ENCODE assay signal across 15 cellular contexts in genomic region chr6:139364982-139365379, GRCh38. TPM values are rescaled to one million over a fixed set of nuclear protein-coding genes. Genes with fewer than 3 reads are reported as not detected.
DNase-seq lines count a peak whose midpoint lies in the region; ATAC-seq, FAIRE-seq and TF ChIP-seq lines count a peak whose summit lies in the region.
"Had no signal": no experiment of that assay in that cellular context is flagged by ENCODE, and none has a peak within 500 bp of the region (broad histone marks: within the 10 kb centered on the region; RNA-seq: fewer than 3 reads in every experiment).

No MANE protein-coding gene starts in this region.

- no peak overlapping the region for H2AK5ac ChIP-seq in H1 (ENCODE audit: low read depth, low read length)

- H3K4ac ChIP-seq in H1 (replicated peaks; ENCODE audit: insufficient read length, low read depth, low read length), result no peak overlapping the region

- intact Hi-C loops in Panc1 (cut with micrococcal nuclease; ENCODE audit: unreplicated experiment), result loop anchor here (1.0 to 5.0 kb wide), 2 partner anchors 238 to 549 kb away; no protein-coding TSS in a partner anchor
- intact Hi-C loops in prostate gland (cut with DNase I), result loop anchor here (5.0 to 10.0 kb wide), 4 partner anchors 143 to 548 kb away; partner anchors contain the start of genes HECA and REPS1
- intact Hi-C loops in activated T-helper 2 cell treated with anti-CD3 and anti-CD28 coated beads, Interferon-gamma antibody, Interleukin-2, Interleukin-4, amounts not matched to agents 10 μg/mL and 5 μg/mL and 100 μg/mL, durations not matched to agents 14 hours and 24 hours and 36 hours (cut with micrococcal nuclease), result loop anchor here (1.0 to 5.0 kb wide), 5 partner anchors 146 to 773 kb away; partner anchors contain the start of gene ABRACL

- H3K9me3 Mint-ChIP-seq in activated T-helper 2 cell treated with anti-CD3 and anti-CD28 coated beads, Interferon-gamma antibody, Interleukin-2, Interleukin-4, amounts not matched to agents 10 μg/mL and 5 μg/mL and 100 μg/mL, durations not matched to agents 14 hours and 24 hours and 36 hours, result no peaks in the 10 kb centered on the region

- H3K23me2 ChIP-seq in H1 (ENCODE audit: low read depth, low read length), result no peaks in the 10 kb centered on the region

- H3K23ac ChIP-seq in H1 (ENCODE audit: insufficient read length), result no peak overlapping the region

- H3K79me2 ChIP-seq in ACC112 (ENCODE audit: control insufficient read depth, insufficient read depth, low read length, unreplicated experiment), result no peaks in the 10 kb centered on the region
- no peaks in the 10 kb centered on the region for H3K79me2 ChIP-seq in H1 (ENCODE audit: control insufficient read depth in 1 of 2, insufficient read depth in 2 of 2, low read length in 2 of 2)

- no peak overlapping the region for H4K91ac ChIP-seq in H1 (replicated peaks; ENCODE audit: insufficient read length, low read length)

- WGBS in H1 (ENCODE audit: extremely low coverage in 1 of 2, insufficient coverage in 1 of 2, insufficient read length in 1 of 2, insufficient replicate concordance in 2 of 2, low coverage in 1 of 2, low lambda C conversion rate in 2 of 2, missing lambda C conversion rate in 1 of 2), 2 experiments, result 87% methylated on average over 3 of the region's 3 CpGs; no CpG with 5 or more reads in 1 of the 2 experiments
- 41% methylated on average over 3 of the region's 3 CpGs for WGBS in prostate gland

- H3K27me3 ChIP-seq in ACC112 (ENCODE audit: insufficient read depth, low read length) (no peaks in the 10 kb centered on the region), Panc1 (ENCODE audit: control insufficient read depth, insufficient read depth, low read length) (no peaks in the 10 kb centered on the region), H1 (replicated peaks in 1 of 4; ENCODE audit: control insufficient read depth in 3 of 4, extremely low read depth in 1 of 4, insufficient read depth in 3 of 4, low read length in 3 of 4) (no peaks in the 10 kb centered on the region), prostate gland (replicated peaks; ENCODE audit: insufficient read depth) (no peaks in the 10 kb centered on the region)

- H2BK120ac ChIP-seq in H1 (replicated peaks; ENCODE audit: low read depth, low read length), result peak overlapping the region; percentile 17

- H2AFZ ChIP-seq in ACC112 (ENCODE audit: low read length, unreplicated experiment) (peak overlapping the region; percentile 27), H1 (ENCODE audit: low read length) (no peak overlapping the region)
- H2AFZ ChIP-seq: PC-9 had no signal

- H3K9me3 ChIP-seq in Panc1 (ENCODE audit: control insufficient read depth, insufficient read depth, low read depth, low read length), result no peaks in the 10 kb centered on the region
- no peaks in the 10 kb centered on the region for H3K9me3 ChIP-seq in H1 (ENCODE audit: insufficient read depth in 2 of 2, low read depth in 1 of 2, low read length in 1 of 2)
- H3K9me3 ChIP-seq in prostate gland, result no peaks in the 10 kb centered on the region

- CTCF ChIA-PET in Panc1 (lab: Charles Lee), result interaction anchor here (0.5 to 1.2 kb wide), 9 partner anchors 9 to 1245 kb away, joined by 3 to 14 read pairs (median 3); partner anchors contain the start of gene CITED2
- CTCF ChIA-PET in H1 (lab: Charles Lee; ENCODE audit: partially characterized antibody), result interaction anchor here (0.6 to 4.4 kb wide), 40 partner anchors 9 to 1249 kb away, joined by 3 to 68 read pairs (median 3); partner anchors contain the start of gene CITED2

- H3K4me3 ChIP-seq in ACC112 (ENCODE audit: low read depth, low read length), result no peak overlapping the region
- no peak overlapping the region for H3K4me3 ChIP-seq in Panc1 (ENCODE audit: low read depth in 2 of 2, low read length in 2 of 2)
- H3K4me3 ChIP-seq in H1 (ENCODE audit: extremely low read depth in 1 of 4, insufficient read depth in 2 of 4, low read depth in 3 of 4, low read length in 4 of 4), result no peak overlapping the region
- H3K4me3 ChIP-seq in prostate gland, result no peak overlapping the region
- H3K4me3 ChIP-seq: PC-9 had no signal

- H4K8ac ChIP-seq in H1 (ENCODE audit: extremely low read depth, insufficient read depth, low read length), result no peak overlapping the region

- peaks cover 1% of the 10 kb centered on the region for H3K27me3 Mint-ChIP-seq in activated T-helper 2 cell treated with anti-CD3 and anti-CD28 coated beads, Interferon-gamma antibody, Interleukin-2, Interleukin-4, amounts not matched to agents 10 μg/mL and 5 μg/mL and 100 μg/mL, durations not matched to agents 14 hours and 24 hours and 36 hours (ENCODE audit: low read depth)
- H3K27me3 Mint-ChIP-seq: CD8-positive, alpha-beta memory T cell had no signal

- no peak for TF ChIP-seq RAD21 in H1 (IDR thresholded peaks at IDR 0.05 in 1 of 2, conservative IDR thresholded peaks at IDR 0.05 in 1 of 2; ENCODE audit: low read depth in 2 of 2, low read length in 2 of 2)

- H3K79me1 ChIP-seq in H1 (ENCODE audit: low read depth, low read length), result no peaks in the 10 kb centered on the region

- H3K9ac ChIP-seq in H1 (replicated peaks in 1 of 4; ENCODE audit: extremely low read depth in 1 of 4, low read depth in 3 of 4, low read length in 3 of 4), result no peak overlapping the region
- H3K9ac ChIP-seq: KMS-11 had no signal

- FAIRE-seq in H1 (lab: Jason Lieb, UNC), result no peak

- no peak overlapping the region for H2BK15ac ChIP-seq in H1 (ENCODE audit: low read length)

- H2BK12ac ChIP-seq in H1 (ENCODE audit: low read depth, low read length), result no peak overlapping the region

- BruUV-seq in Panc1 (replicated peaks; lab: Mats Ljungman, UMichigan), result no TSS peak

- DNase-seq in NCI-H146 (lab: John Stamatoyannopoulos, UW), result peak; percentile 7
- DNase-seq in NCI-H146 treated with DMSO at 0.1 percent for 48 hours (lab: John Stamatoyannopoulos, UW; ENCODE audit: unreplicated experiment), result no peak
- DNase-seq in Panc1 (ENCODE audit: low read depth, low spot score), result no peak
- DNase-seq in H1 (ENCODE audit: low read depth in 1 of 2, low spot score in 2 of 2), result no peak
- DNase-seq in prostate gland (ENCODE audit: low spot score), result no peak
- no peak for DNase-seq in activated T-helper 2 cell treated with anti-CD3 and anti-CD28 coated beads, Interferon-gamma antibody, Interleukin-2, Interleukin-4, amounts not matched to agents 10 μg/mL and 5 μg/mL and 100 μg/mL, durations not matched to agents 14 hours and 24 hours and 36 hours (ENCODE audit: low spot score)

- no peak for ATAC-seq in Panc1
- no peak for ATAC-seq in GM21717 (IDR thresholded peaks at IDR 0.05; ENCODE audit: unreplicated experiment)

- no peak overlapping the region for H3K18ac ChIP-seq in H1 (ENCODE audit: extremely low read depth, low read length)

- H3K4me1 ChIP-seq in ACC112 (ENCODE audit: control insufficient read depth, insufficient read depth, low read length, unreplicated experiment), result peaks cover 6% of the 10 kb centered on the region
- H3K4me1 ChIP-seq in Panc1 (ENCODE audit: control insufficient read depth, insufficient read depth, low read length), result peaks cover 24% of the 10 kb centered on the region
- H3K4me1 ChIP-seq in H1 (replicated peaks in 1 of 4; ENCODE audit: control insufficient read depth in 3 of 4, insufficient read depth in 4 of 4, low read length in 3 of 4), result peaks cover 0 to 25% (median 19%) of the 10 kb centered on the region in 4 experiments; a peak in 5 of 7 replicates
- H3K4me1 ChIP-seq in prostate gland (replicated peaks), result no peaks in the 10 kb centered on the region

- no peaks in the 10 kb centered on the region for H4K20me1 ChIP-seq in H1 (replicated peaks in 1 of 2; ENCODE audit: control insufficient read depth in 1 of 2, insufficient read depth in 2 of 2, low read length in 2 of 2)

- TF ChIP-seq EP300 in H1 (IDR thresholded peaks at IDR 0.05; ENCODE audit: borderline replicate concordance in 1 of 2, low read depth in 2 of 2, low read length in 2 of 2), result no peak

- no peak overlapping the region for H3K27ac ChIP-seq in ACC112 (ENCODE audit: low read depth, low read length)
- peak overlapping the region; percentile 34; the same call in 1 of the 2 replicates for H3K27ac ChIP-seq in Panc1 (ENCODE audit: low read length)
- no peak overlapping the region for H3K27ac ChIP-seq in H1 (ENCODE audit: low read depth, low read length)
- no peak overlapping the region for H3K27ac ChIP-seq in prostate gland
- H3K27ac ChIP-seq: 22Rv1, C4-2B, HL-60, KMS-11, PC-9, RWPE1 had no signal

- no peaks in the 10 kb centered on the region for H3K36me3 Mint-ChIP-seq in activated T-helper 2 cell treated with anti-CD3 and anti-CD28 coated beads, Interferon-gamma antibody, Interleukin-2, Interleukin-4, amounts not matched to agents 10 μg/mL and 5 μg/mL and 100 μg/mL, durations not matched to agents 14 hours and 24 hours and 36 hours (ENCODE audit: low read depth)
- H3K36me3 Mint-ChIP-seq: CD8-positive, alpha-beta memory T cell had no signal

- H2BK20ac ChIP-seq in H1 (ENCODE audit: low read length), result no peak overlapping the region; the same call in 1 of the 2 replicates

- TF ChIP-seq POLR2A in H1 (IDR thresholded peaks at IDR 0.05; ENCODE audit: control extremely low read depth in 1 of 2, low read depth in 2 of 2, low read length in 2 of 2) (no peak), prostate gland (IDR thresholded peaks at IDR 0.05) (no peak)

- no peak overlapping the region for H4K5ac ChIP-seq in H1 (ENCODE audit: insufficient read length, low read depth, low read length)

- H3K36me3 ChIP-seq in ACC112 (ENCODE audit: insufficient read depth, low read length) (no peaks in the 10 kb centered on the region), Panc1 (ENCODE audit: control insufficient read depth, insufficient read depth, low read length) (no peaks in the 10 kb centered on the region), H1 (ENCODE audit: control insufficient read depth in 2 of 4, insufficient read depth in 4 of 4, low read length in 3 of 4) (no peaks in the 10 kb centered on the region), prostate gland (no peaks in the 10 kb centered on the region)

- H3K4me2 ChIP-seq in H1 (ENCODE audit: insufficient read depth in 1 of 2, low read depth in 2 of 2, low read length in 2 of 2), result no peak overlapping the region
- H3K4me2 ChIP-seq: KMS-11, PC-9 had no signal

- POLR2A ChIA-PET in Panc1 (lab: Charles Lee), result interaction anchor here (0.8 kb wide), 1 partner anchor 9 kb away, joined by 3 read pairs; the partner anchor contains the start of gene CITED2
- POLR2A ChIA-PET in H1 (lab: Charles Lee; ENCODE audit: partially characterized antibody), result interaction anchor here (1.0 to 2.9 kb wide), 2 partner anchors 10 to 146 kb away, joined by 4 to 15 read pairs; partner anchors contain the start of gene CITED2

- H3K56ac ChIP-seq in H1 (replicated peaks; ENCODE audit: insufficient read length, low read depth, low read length), result no peak overlapping the region

- in situ Hi-C loops in Panc1 (cut with HindIII; ENCODE audit: low pct_unique_long_range_greater_than_20kb, low sequenced_read_pairs), result no loop called here

- no peak overlapping the region for H3K14ac ChIP-seq in H1 (ENCODE audit: insufficient read length)

- H3K4me3 Mint-ChIP-seq in activated T-helper 2 cell treated with anti-CD3 and anti-CD28 coated beads, Interferon-gamma antibody, Interleukin-2, Interleukin-4, amounts not matched to agents 10 μg/mL and 5 μg/mL and 100 μg/mL, durations not matched to agents 14 hours and 24 hours and 36 hours (ENCODE audit: low read depth), result no peak overlapping the region

- TF ChIP-seq CTCF in Panc1 (IDR thresholded peaks at IDR 0.05) (no peak), H1 (IDR thresholded peaks at IDR 0.05; ENCODE audit: control extremely low read depth in 1 of 3, insufficient read depth in 1 of 3, low read depth in 1 of 3, low read length in 3 of 3) (no peak), prostate gland (IDR thresholded peaks at IDR 0.05) (no peak)

- H2BK5ac ChIP-seq in H1 (ENCODE audit: low read depth, low read length), result no peak overlapping the region

- H3K27ac Mint-ChIP-seq in activated T-helper 2 cell treated with anti-CD3 and anti-CD28 coated beads, Interferon-gamma antibody, Interleukin-2, Interleukin-4, amounts not matched to agents 10 μg/mL and 5 μg/mL and 100 μg/mL, durations not matched to agents 14 hours and 24 hours and 36 hours, result no peak overlapping the region

- peaks cover 28% of the 10 kb centered on the region for H3K4me1 Mint-ChIP-seq in activated T-helper 2 cell treated with anti-CD3 and anti-CD28 coated beads, Interferon-gamma antibody, Interleukin-2, Interleukin-4, amounts not matched to agents 10 μg/mL and 5 μg/mL and 100 μg/mL, durations not matched to agents 14 hours and 24 hours and 36 hours (ENCODE audit: low read depth)

RNA-seq across cellular contexts. Expression of gene CITED2, which starts 9.5 kb away (rescaled TPM):
- total RNA-seq in Panc1 (2021; ENCODE audit: unreplicated experiment) (210 TPM), prostate gland (100 to 1,000 TPM; 117 to 149 TPM)
- polyA plus RNA-seq in Panc1 (2012; ENCODE audit: insufficient read length), result 385 TPM
- total RNA-seq in H1 (2021; fragmentation: NEBNext Ultra II Directional; extraction: Animal tissue kit (Norgen Biotek cat#: 25700)), result 89.1 and 97.1 TPM in 2 replicates
- 115 and 179 TPM in 2 replicates for polyA plus RNA-seq in H1 (2011; rRNA removed)
- 71.8 TPM for polyA plus RNA-seq in H1 (2011; cell fraction: cytosol; rRNA removed)
- polyA plus RNA-seq in H1 (2011; cell fraction: nucleus; rRNA removed), result 95.8 TPM
- 48.9 to 68.3 TPM (median 60.3 TPM) in 4 replicates for polyA plus RNA-seq in H1 (2012, experiment 1 of 2)
- polyA plus RNA-seq in H1 (2012, experiment 2 of 2), result 39.7 TPM
- 42.8 TPM for polyA plus RNA-seq in H1 (2013, experiment 1 of 2)
- polyA plus RNA-seq in H1 (2013, experiment 2 of 2), result 45.1 TPM
- 24.7 and 27.3 TPM in 2 replicates for polyA minus RNA-seq in H1 (2011; rRNA and poly(A)+ RNA removed)
- 83.5 TPM for polyA minus RNA-seq in H1 (2011; cell fraction: cytosol; rRNA and poly(A)+ RNA removed)
- 66.4 TPM for polyA minus RNA-seq in H1 (2011; cell fraction: nucleus; rRNA and poly(A)+ RNA removed)
- total RNA-seq in activated T-helper 2 cell treated with anti-CD3 and anti-CD28 coated beads, Interferon-gamma antibody, Interleukin-2, Interleukin-4, amounts not matched to agents 10 μg/mL and 5 μg/mL and 100 μg/mL, durations not matched to agents 14 hours and 24 hours and 36 hours, result 36.0 and 43.6 TPM in 2 replicates
